8 cellular contexts compared by ENCODE assay signal in genomic region chr12:25052191-25053020, GRCh38.
DNase-seq lines count a peak whose midpoint lies in the region; ATAC-seq and TF ChIP-seq lines count a peak whose summit lies in the region.

No MANE protein-coding gene starts in this region.

- 61% methylated on average over 13 of the region's 13 CpGs for WGBS in suprapubic skin

- intact Hi-C loops in left lung (cut with DNase I): no loop called here

- DNase-seq in OCI-M1 (lab: John Stamatoyannopoulos, UW) (peak; percentile 97), left lung (peak in 1 of 2 donors; percentile 43), suprapubic skin (ENCODE audit: low spot score in 2 of 2) (no peak), NCI-H1105 treated with DMSO at 0.1 percent for 48 hours (lab: John Stamatoyannopoulos, UW) (no peak), DMS114 treated with DMSO at 0.1 percent for 48 hours (lab: John Stamatoyannopoulos, UW; ENCODE audit: unreplicated experiment) (no peak)
- DNase-seq in activated naive CD4-positive, alpha-beta T cell treated with anti-CD3 and anti-CD28 coated beads, Interleukin-2, amount 10 ng/mL, durations not matched to agents 7 days and 5 days: peak; percentile 58

- peaks cover 3% of the 10 kb centered on the region for H3K27me3 Mint-ChIP-seq in activated naive CD4-positive, alpha-beta T cell treated with anti-CD3 and anti-CD28 coated beads, Interleukin-2, amount 10 ng/mL, durations not matched to agents 7 days and 5 days

- CTCF ChIA-PET in activated naive CD4-positive, alpha-beta T cell treated with anti-CD3 and anti-CD28 coated beads, Interleukin-2, amount 10 ng/mL, durations not matched to agents 7 days and 5 days (lab: Charles Lee): interaction anchor here (0.9 to 3.8 kb wide), 7 partner anchors 27 to 335 kb away, joined by 3 to 15 read pairs (median 4); no protein-coding TSS in a partner anchor

- H3K4me1 ChIP-seq in left lung (peaks cover 0 to 41% of the 10 kb centered on the region in 2 donors), suprapubic skin (peaks cover 31% of the 10 kb centered on the region)

- TF ChIP-seq CTCF in left lung (IDR thresholded peaks at IDR 0.05) (no peak), suprapubic skin (IDR thresholded peaks at IDR 0.05) (no peak)

- H3K4me1 Mint-ChIP-seq in activated naive CD4-positive, alpha-beta T cell treated with anti-CD3 and anti-CD28 coated beads, Interleukin-2, amount 10 ng/mL, durations not matched to agents 7 days and 5 days: peaks cover 44% of the 10 kb centered on the region

- peak overlapping the region; percentile 97 for H3K4me3 Mint-ChIP-seq in activated naive CD4-positive, alpha-beta T cell treated with anti-CD3 and anti-CD28 coated beads, Interleukin-2, amount 10 ng/mL, durations not matched to agents 7 days and 5 days

- H3K27ac ChIP-seq in left lung (peak overlapping the region; percentile 80 to 92), suprapubic skin (peak overlapping the region; percentile 2)

- H3K27me3 ChIP-seq in left lung: no peaks in the 10 kb centered on the region
- no peaks in the 10 kb centered on the region for H3K27me3 ChIP-seq in suprapubic skin

- H3K9me3 ChIP-seq in left lung (peaks cover 0 to 1% of the 10 kb centered on the region in 2 donors), suprapubic skin (no peaks in the 10 kb centered on the region)

- no peak for TF ChIP-seq EP300 in suprapubic skin (IDR thresholded peaks at IDR 0.05)

- peaks cover 3% of the 10 kb centered on the region for H3K9me3 Mint-ChIP-seq in activated naive CD4-positive, alpha-beta T cell treated with anti-CD3 and anti-CD28 coated beads, Interleukin-2, amount 10 ng/mL, durations not matched to agents 7 days and 5 days

- peak overlapping the region; percentile 28 to 41 for H3K4me3 ChIP-seq in left lung
- H3K4me3 ChIP-seq in suprapubic skin: peak overlapping the region; percentile 37

- H3K36me3 ChIP-seq in left lung (no peaks in the 10 kb centered on the region), suprapubic skin (no peaks in the 10 kb centered on the region)

- peak overlapping the region; percentile 100 for H3K27ac Mint-ChIP-seq in activated naive CD4-positive, alpha-beta T cell treated with anti-CD3 and anti-CD28 coated beads, Interleukin-2, amount 10 ng/mL, durations not matched to agents 7 days and 5 days

- no peak for TF ChIP-seq POLR2A in suprapubic skin (IDR thresholded peaks at IDR 0.05)

- ATAC-seq in GM18861 (IDR thresholded peaks at IDR 0.05; ENCODE audit: unreplicated experiment) (peak; percentile 55), HG02884 (IDR thresholded peaks at IDR 0.05; ENCODE audit: unreplicated experiment) (peak; percentile 71), left lung (peak; percentile 88)

- H3K36me3 Mint-ChIP-seq in activated naive CD4-positive, alpha-beta T cell treated with anti-CD3 and anti-CD28 coated beads, Interleukin-2, amount 10 ng/mL, durations not matched to agents 7 days and 5 days: peaks cover 7% of the 10 kb centered on the region

Comparison
In these comparisons a context has a peak if more than half of its experiments do, and no peak if none do; other contexts are left out.
1. DNase-seq: peak in OCI-M1 (single experiment) and activated naive CD4-positive, alpha-beta T cell treated with anti-CD3 and anti-CD28 coated beads, Interleukin-2, amount 10 ng/mL, durations not matched to agents 7 days and 5 days (single experiment); none in suprapubic skin (0 of 2), NCI-H1105 treated with DMSO at 0.1 percent for 48 hours (single experiment) and DMS114 treated with DMSO at 0.1 percent for 48 hours (single experiment).
2. Peak in every context shown above with its lines, with median percentiles within 50 percentile points of each other: ATAC-seq.